Comparison of ENCODE assay signal across 25 cellular contexts in genomic region chr11:60858236-60858635, GRCh38. TPM values are rescaled to one million over a fixed set of nuclear protein-coding genes. Genes with fewer than 3 reads are reported as not detected.
DNase-seq lines count a peak whose midpoint lies in the region; ATAC-seq and TF ChIP-seq lines count a peak whose summit lies in the region.
"Had no signal": no experiment of that assay in that cellular context is flagged by ENCODE, and none has a peak within 500 bp of the region (broad histone marks: within the 10 kb centered on the region; RNA-seq: fewer than 3 reads in every experiment).

No MANE protein-coding gene starts in this region.

- no peak overlapping the region for H3K4me3 Mint-ChIP-seq in stimulated activated naive CD8-positive, alpha-beta T cell treated with anti-CD3 and anti-CD28 coated beads, Interleukin-15, Interleukin-2, amounts not matched to agents 100 ng/mL and 50 ng/mL, for 24 hours
- H3K4me3 Mint-ChIP-seq: neural crest cell had no signal

- no peaks in the 10 kb centered on the region for H3K79me2 ChIP-seq in OCI-LY7 (ENCODE audit: insufficient read depth, low read depth, low read length)
- H3K79me2 ChIP-seq: hepatocyte had no signal

- 90 to 95% methylated on average over 6 to 8 of the region's 8 CpGs for WGBS in mesodermal cell (ENCODE audit: insufficient coverage in 2 of 2), 2 experiments

- no peaks in the 10 kb centered on the region for H3K27me3 Mint-ChIP-seq in stimulated activated naive CD8-positive, alpha-beta T cell treated with anti-CD3 and anti-CD28 coated beads, Interleukin-15, Interleukin-2, amounts not matched to agents 100 ng/mL and 50 ng/mL, for 24 hours

- H3K4me3 ChIP-seq in OCI-LY7 (ENCODE audit: low read depth, low read length, poor library complexity, severe bottlenecking): no peak overlapping the region
- H3K4me3 ChIP-seq in mesodermal cell (ENCODE audit: extremely low read depth, insufficient read depth, low read length, poor library complexity, severe bottlenecking): no peak overlapping the region
- H3K4me3 ChIP-seq in brain microvascular endothelial cell (ENCODE audit: low read depth, low read length): no peak overlapping the region
- H3K4me3 ChIP-seq: GM12878, hepatocyte, prostate gland, tibial artery had no signal

- TF ChIP-seq CTCF in OCI-LY7 (conservative IDR thresholded peaks at IDR 0.05; ENCODE audit: low read length) (no peak), brain microvascular endothelial cell (IDR thresholded peaks at IDR 0.05; ENCODE audit: low read depth, low read length, missing control alignments) (no peak)

- H3K9me3 ChIP-seq in OCI-LY7 (ENCODE audit: low read length) (no peaks in the 10 kb centered on the region), mesodermal cell (ENCODE audit: control insufficient read depth, low read length) (no peaks in the 10 kb centered on the region)
- H3K9me3 ChIP-seq: prostate gland, tibial artery had no signal

- no peaks in the 10 kb centered on the region for H4K20me1 ChIP-seq in OCI-LY7 (ENCODE audit: insufficient read depth, low read length)

- H3K4me1 ChIP-seq in OCI-LY7 (ENCODE audit: insufficient read depth, low read length, poor library complexity, severe bottlenecking): peaks cover 10% of the 10 kb centered on the region
- peaks cover 10% of the 10 kb centered on the region for H3K4me1 ChIP-seq in mesodermal cell (ENCODE audit: control insufficient read depth, insufficient read depth, low read length, poor library complexity, severe bottlenecking)
- H3K4me1 ChIP-seq: foreskin keratinocyte, prostate gland, tibial artery had no signal

- DNase-seq in stimulated activated naive CD8-positive, alpha-beta T cell treated with anti-CD3 and anti-CD28 coated beads, Interleukin-15, Interleukin-2, amounts not matched to agents 100 U/mL and 50 U/mL, for 24 hours: no peak
- no peak for DNase-seq in OCI-LY7 (ENCODE audit: low spot score)
- DNase-seq in brain microvascular endothelial cell: no peak
- no peak for DNase-seq in NCI-H128 (lab: John Stamatoyannopoulos, UW; ENCODE audit: unreplicated experiment)
- DNase-seq: activated CD4-positive, alpha-beta T cell treated with anti-CD3 and anti-CD28 coated beads, Interleukin-2, amount 50 U/mL, for 1 hour; activated naive CD4-positive, alpha-beta T cell treated with anti-CD3 and anti-CD28 coated beads, Interleukin-2, amount 50 U/mL, for 16 hours; activated T-cell treated with anti-CD3 and anti-CD28 coated beads for 4 hours; CD8-positive, alpha-beta T cell; foreskin keratinocyte; NCI-H1105 treated with DMSO at 0.1 percent for 48 hours; NCI-H2081; NCI-H446; OCI-M1; Right ventricle myocardium superior; stimulated activated naive CD4-positive, alpha-beta T cell; tibial artery had no signal

- H3K9me3 Mint-ChIP-seq in stimulated activated naive CD8-positive, alpha-beta T cell treated with anti-CD3 and anti-CD28 coated beads, Interleukin-15, Interleukin-2, amounts not matched to agents 100 ng/mL and 50 ng/mL, for 24 hours: no peaks in the 10 kb centered on the region
- H3K9me3 Mint-ChIP-seq: CD8-positive, alpha-beta T cell; neural crest cell had no signal

- no peaks in the 10 kb centered on the region for H3K27me3 ChIP-seq in brain microvascular endothelial cell (replicated peaks)
- H3K27me3 ChIP-seq: hepatocyte, tibial artery had no signal

- intact Hi-C loops in OCI-LY7 (cut with micrococcal nuclease; ENCODE audit: unreplicated experiment): no loop called here

- H3K36me3 ChIP-seq in OCI-LY7 (ENCODE audit: insufficient read depth, low read length): 0 out of 2 replicates have a peak, but pooled peaks cover 8% of the 10 kb centered on the region
- no peaks in the 10 kb centered on the region for H3K36me3 ChIP-seq in mesodermal cell (ENCODE audit: control insufficient read depth, insufficient read depth, low read length)
- H3K36me3 ChIP-seq in brain microvascular endothelial cell (replicated peaks): no peaks in the 10 kb centered on the region
- H3K36me3 ChIP-seq: prostate gland had no signal

- no TSS peak for BruUV-seq in OCI-LY7 (replicated peaks; lab: Mats Ljungman, UMichigan)

- no peaks in the 10 kb centered on the region for H3K9me2 ChIP-seq in OCI-LY7 (ENCODE audit: insufficient read depth, low read length)

- ATAC-seq in stimulated activated naive CD8-positive, alpha-beta T cell treated with anti-CD3 and anti-CD28 coated beads, Interleukin-15, Interleukin-2, amounts not matched to agents 100 U/mL and 50 U/mL, for 24 hours: no peak
- ATAC-seq in GM21360 (IDR thresholded peaks at IDR 0.05; ENCODE audit: unreplicated experiment) (no peak), GM18520 (IDR thresholded peaks at IDR 0.05; ENCODE audit: unreplicated experiment) (no peak)
- ATAC-seq: GM12878 had no signal

- H2AFZ ChIP-seq in OCI-LY7 (ENCODE audit: low read length): no peak overlapping the region
- H2AFZ ChIP-seq: hepatocyte had no signal

- H3K36me3 Mint-ChIP-seq in stimulated activated naive CD8-positive, alpha-beta T cell treated with anti-CD3 and anti-CD28 coated beads, Interleukin-15, Interleukin-2, amounts not matched to agents 100 ng/mL and 50 ng/mL, for 24 hours (ENCODE audit: low read depth): peaks cover 7% of the 10 kb centered on the region

- POLR2A ChIA-PET in OCI-LY7 (lab: Charles Lee): no interaction called here

- H3K4me1 Mint-ChIP-seq in stimulated activated naive CD8-positive, alpha-beta T cell treated with anti-CD3 and anti-CD28 coated beads, Interleukin-15, Interleukin-2, amounts not matched to agents 100 ng/mL and 50 ng/mL, for 24 hours (ENCODE audit: low read depth): peaks cover 24% of the 10 kb centered on the region

- CTCF ChIA-PET in OCI-LY7 (lab: Charles Lee; ENCODE audit: unreplicated experiment): no interaction called here

- H3K27ac ChIP-seq in OCI-LY7 (ENCODE audit: low read depth, low read length, poor library complexity, severe bottlenecking): no peak overlapping the region
- H3K27ac ChIP-seq in mesodermal cell (ENCODE audit: low read depth, low read length, severe bottlenecking): peak overlapping the region; percentile 49
- no peak overlapping the region for H3K27ac ChIP-seq in brain microvascular endothelial cell
- H3K27ac ChIP-seq: foreskin keratinocyte, hepatocyte, prostate gland, tibial artery had no signal

- H3K4me2 ChIP-seq in OCI-LY7 (ENCODE audit: low read length): 0 out of 2 replicates have a peak overlapping the region, but pooled peaks have one; percentile 4
- H3K4me2 ChIP-seq: hepatocyte had no signal

- in situ Hi-C loops in brain microvascular endothelial cell (cut with HindIII; ENCODE audit: low pct_ligation_motif_present, low sequenced_read_pairs): no loop called here

- peak overlapping the region; percentile 28 for H3K27ac Mint-ChIP-seq in stimulated activated naive CD8-positive, alpha-beta T cell treated with anti-CD3 and anti-CD28 coated beads, Interleukin-15, Interleukin-2, amounts not matched to agents 100 ng/mL and 50 ng/mL, for 24 hours

RNA-seq across cellular contexts. Expression of gene PTGDR2, which starts 2.5 kb away (rescaled TPM):
- total RNA-seq in OCI-LY7 (2014; rRNA removed; shearing (Covaris generic)): 0.19 TPM in 1 of 2 replicates, not detected in the other
- not detected in 2 replicates for total RNA-seq in OCI-LY7 (2022)
- 0.37 TPM for polyA plus RNA-seq in mesodermal cell (2013, experiment 1 of 2)
- polyA plus RNA-seq in mesodermal cell (2013, experiment 2 of 2): 0.15 TPM
- total RNA-seq: foreskin keratinocyte had no signal

RNA-seq across cellular contexts. Expression of gene ZP1, which starts 9.1 kb away (rescaled TPM):
- not detected in 2 replicates for total RNA-seq in OCI-LY7 (2014; rRNA removed; shearing (Covaris generic))
- not detected in 2 replicates for total RNA-seq in OCI-LY7 (2022)
- not detected for polyA plus RNA-seq in mesodermal cell (2013, experiment 1 of 2)
- polyA plus RNA-seq in mesodermal cell (2013, experiment 2 of 2): not detected
- total RNA-seq: CD8-positive, alpha-beta T cell; foreskin keratinocyte; GM12878; hepatocyte; liver; neural crest cell; Right ventricle myocardium superior had no signal
- polyA plus RNA-seq: foreskin keratinocyte, GM12878, liver had no signal

RNA-seq across cellular contexts. Expression of gene CCDC86, which starts 16.3 kb away (rescaled TPM):
- 21.3 and 21.7 TPM in 2 replicates for total RNA-seq in OCI-LY7 (2014; rRNA removed; shearing (Covaris generic))
- total RNA-seq in OCI-LY7 (2022): 17.7 and 24.7 TPM in 2 replicates
- 23.3 TPM for polyA plus RNA-seq in mesodermal cell (2013, experiment 1 of 2)
- polyA plus RNA-seq in mesodermal cell (2013, experiment 2 of 2): 20.2 TPM

RNA-seq across cellular contexts. Expression of gene PRPF19, which starts 48.1 kb away (rescaled TPM):
- 95.2 and 120 TPM in 2 replicates for total RNA-seq in OCI-LY7 (2014; rRNA removed; shearing (Covaris generic))
- 135 and 153 TPM in 2 replicates for total RNA-seq in OCI-LY7 (2022)
- 81.7 TPM for polyA plus RNA-seq in mesodermal cell (2013, experiment 1 of 2)
- polyA plus RNA-seq in mesodermal cell (2013, experiment 2 of 2): 73.7 TPM

RNA-seq across cellular contexts. Expression of gene TMEM109, which starts 55.7 kb away (rescaled TPM):
- total RNA-seq in OCI-LY7 (2014; rRNA removed; shearing (Covaris generic)): 57.0 and 62.4 TPM in 2 replicates
- 67.8 and 68.6 TPM in 2 replicates for total RNA-seq in OCI-LY7 (2022)
- polyA plus RNA-seq in mesodermal cell (2013, experiment 1 of 2): 70.8 TPM
- polyA plus RNA-seq in mesodermal cell (2013, experiment 2 of 2): 57.9 TPM
